In genomic region chr10:52558090-52558489, GRCh38 we compare ENCODE assay signal across 1 cellular context.
TF ChIP-seq lines count a peak whose summit lies in the region.

No MANE protein-coding gene starts in this region.

TF ChIP-seq in GM12878, 131 proteins besides CTCF, POLR2A, EP300 and RAD21 (continued from another document):
- no peak for TF ChIP-seq CUX1 (IDR thresholded peaks at IDR 0.05; ENCODE audit: insufficient replicate concordance, low read depth, low read length)
- TF ChIP-seq CBX3 (IDR thresholded peaks at IDR 0.05; ENCODE audit: borderline replicate concordance, low read depth) = no peak
- TF ChIP-seq ATF3 (IDR thresholded peaks at IDR 0.05; ENCODE audit: borderline replicate concordance, extremely low read depth, low read depth, low read length) = no peak
- no peak for TF ChIP-seq BCLAF1 (IDR thresholded peaks at IDR 0.05)
- TF ChIP-seq ELK1 (IDR thresholded peaks at IDR 0.05; ENCODE audit: low read depth, low read length) = no peak
- no peak for TF ChIP-seq NBN (IDR thresholded peaks at IDR 0.05)
- 0 out of 2 replicates have a peak, but pooled peaks have one; percentile 26 for TF ChIP-seq ATF7 (IDR thresholded peaks at IDR 0.05; ENCODE audit: low read depth)
- no peak for TF ChIP-seq CBFB (IDR thresholded peaks at IDR 0.05; ENCODE audit: low read depth)
- TF ChIP-seq MYB (IDR thresholded peaks at IDR 0.05; ENCODE audit: borderline replicate concordance, low read depth, low read length) = no peak
- TF ChIP-seq NR2C2 (IDR thresholded peaks at IDR 0.05; ENCODE audit: borderline replicate concordance, control insufficient read depth, insufficient read length, low read depth) = no peak
- TF ChIP-seq BCL3 (IDR thresholded peaks at IDR 0.05; ENCODE audit: borderline replicate concordance, insufficient read depth, low read depth, low read length, poor library complexity, severe bottlenecking) = no peak
